9 cellular contexts compared by ENCODE assay signal in genomic region chr13:32267836-32268439, GRCh38. TPM values are rescaled to one million over a fixed set of nuclear protein-coding genes. Genes with fewer than 3 reads are reported as not detected.
A peak's percentile ranks its signal among the peaks of the same experiment; 100 is the strongest.
DNase-seq lines count a peak whose midpoint lies in the region; ATAC-seq and TF ChIP-seq lines count a peak whose summit lies in the region.
"Had no signal": no experiment of that assay in that cellular context is flagged by ENCODE, and none has a peak within 500 bp of the region (broad histone marks: within the 10 kb centered on the region; RNA-seq: fewer than 3 reads in every experiment).

No MANE protein-coding gene starts in this region.

- H3K27ac ChIP-seq in left ventricle myocardium inferior (replicated peaks), result no peak overlapping the region
- H3K27ac ChIP-seq in caudate nucleus (ENCODE audit: low read depth, low read length), result no peak overlapping the region
- H3K27ac ChIP-seq: epithelial cell of prostate had no signal

- intact Hi-C loops in left ventricle myocardium inferior (cut with micrococcal nuclease) (no loop called here), cardiac septum (cut with DNase I) (no loop called here)

- CTCF ChIA-PET in activated CD4-positive, alpha-beta T cell treated with anti-CD3 and anti-CD28 coated beads, Interleukin-2, amount 10 ng/mL, durations not matched to agents 7 days and 5 days (lab: Charles Lee), result no interaction called here

- H3K27me3 Mint-ChIP-seq in activated CD4-positive, alpha-beta T cell treated with anti-CD3 and anti-CD28 coated beads, Interleukin-2, amount 10 ng/mL, durations not matched to agents 7 days and 5 days, result no peaks in the 10 kb centered on the region

- H3K27ac Mint-ChIP-seq in activated CD4-positive, alpha-beta T cell treated with anti-CD3 and anti-CD28 coated beads, Interleukin-2, amount 10 ng/mL, durations not matched to agents 7 days and 5 days, result no peak overlapping the region

- no peaks in the 10 kb centered on the region for H3K9me3 Mint-ChIP-seq in activated CD4-positive, alpha-beta T cell treated with anti-CD3 and anti-CD28 coated beads, Interleukin-2, amount 10 ng/mL, durations not matched to agents 7 days and 5 days

- H3K4me1 Mint-ChIP-seq in activated CD4-positive, alpha-beta T cell treated with anti-CD3 and anti-CD28 coated beads, Interleukin-2, amount 10 ng/mL, durations not matched to agents 7 days and 5 days, result peaks cover 1% of the 10 kb centered on the region

- ATAC-seq in HG03378 (IDR thresholded peaks at IDR 0.05; ENCODE audit: unreplicated experiment) (peak; percentile 96), esophagus mucosa (peak; percentile 83)

- no peaks in the 10 kb centered on the region for H3K27me3 ChIP-seq in left ventricle myocardium inferior (ENCODE audit: low read depth)

- no peak overlapping the region for H3K4me3 Mint-ChIP-seq in activated CD4-positive, alpha-beta T cell treated with anti-CD3 and anti-CD28 coated beads, Interleukin-2, amount 10 ng/mL, durations not matched to agents 7 days and 5 days

- no peaks in the 10 kb centered on the region for H3K36me3 Mint-ChIP-seq in activated CD4-positive, alpha-beta T cell treated with anti-CD3 and anti-CD28 coated beads, Interleukin-2, amount 10 ng/mL, durations not matched to agents 7 days and 5 days (ENCODE audit: low read depth)

- DNase-seq in left ventricle myocardium inferior, result no peak
- DNase-seq in cardiac septum (ENCODE audit: low spot score), result no peak
- DNase-seq in activated CD4-positive, alpha-beta T cell treated with anti-CD3 and anti-CD28 coated beads, Interleukin-2, amount 10 ng/mL, durations not matched to agents 7 days and 5 days, result peak; percentile 53
- peak; percentile 6 to 8 for DNase-seq in stimulated activated CD4-positive, alpha-beta T cell treated with anti-CD3 and anti-CD28 coated beads, Interleukin-1b, Interleukin-23, amount 100 ng/mL, for 1 hour (ENCODE audit: low read depth in 2 of 2)
- no peak for DNase-seq in SHP77 treated with DMSO at 0.1 percent for 48 hours (lab: John Stamatoyannopoulos, UW)
- DNase-seq in caudate nucleus (lab: John Stamatoyannopoulos, UW), result no peak

- no peaks in the 10 kb centered on the region for H3K9me3 ChIP-seq in left ventricle myocardium inferior (replicated peaks)

- POLR2A ChIA-PET in activated CD4-positive, alpha-beta T cell treated with anti-CD3 and anti-CD28 coated beads, Interleukin-2, amount 10 ng/mL, durations not matched to agents 7 days and 5 days (lab: Charles Lee), result interaction anchor here (0.6 kb wide), 1 partner anchor 32 kb away, joined by 3 read pairs; no protein-coding TSS in a partner anchor

- peak; percentile 55 for TF ChIP-seq CTCF in left ventricle myocardium inferior (IDR thresholded peaks at IDR 0.05; ENCODE audit: borderline replicate concordance)

- H3K4me3 ChIP-seq in left ventricle myocardium inferior, result no peak overlapping the region

- peaks cover 97% of the 10 kb centered on the region for H3K36me3 ChIP-seq in left ventricle myocardium inferior

- H3K4me1 ChIP-seq in left ventricle myocardium inferior, result peaks cover 53% of the 10 kb centered on the region

RNA-seq across cellular contexts. Expression of gene ZAR1L, which starts 47.2 kb away (rescaled TPM):
- not detected for total RNA-seq in left ventricle myocardium inferior
- not detected for total RNA-seq in cardiac septum
- not detected for total RNA-seq in activated CD4-positive, alpha-beta T cell treated with anti-CD3 and anti-CD28 coated beads, Interleukin-2, amount 10 ng/mL, durations not matched to agents 7 days and 5 days
- not detected for total RNA-seq in esophagus mucosa

RNA-seq across cellular contexts. Expression of gene BRCA2, which starts 47.4 kb away (rescaled TPM):
- 0.38 TPM for total RNA-seq in left ventricle myocardium inferior
- total RNA-seq in cardiac septum, result 1.3 TPM
- total RNA-seq in activated CD4-positive, alpha-beta T cell treated with anti-CD3 and anti-CD28 coated beads, Interleukin-2, amount 10 ng/mL, durations not matched to agents 7 days and 5 days, result 10 to 100 TPM; 26.3 to 33.5 TPM
- total RNA-seq in esophagus mucosa, result 7.3 TPM

Comparison
In these comparisons a context has a peak if more than half of its experiments do, and no peak if none do; other contexts are left out.
1. DNase-seq: peak in activated CD4-positive, alpha-beta T cell treated with anti-CD3 and anti-CD28 coated beads, Interleukin-2, amount 10 ng/mL, durations not matched to agents 7 days and 5 days (single experiment) and stimulated activated CD4-positive, alpha-beta T cell treated with anti-CD3 and anti-CD28 coated beads, Interleukin-1b, Interleukin-23, amount 100 ng/mL, for 1 hour (2 of 2); none in left ventricle myocardium inferior (single experiment), cardiac septum (single experiment), SHP77 treated with DMSO at 0.1 percent for 48 hours (single experiment) and caudate nucleus (0 of 61).